1 cellular context compared by ENCODE assay signal in the genomic region with DNA sequence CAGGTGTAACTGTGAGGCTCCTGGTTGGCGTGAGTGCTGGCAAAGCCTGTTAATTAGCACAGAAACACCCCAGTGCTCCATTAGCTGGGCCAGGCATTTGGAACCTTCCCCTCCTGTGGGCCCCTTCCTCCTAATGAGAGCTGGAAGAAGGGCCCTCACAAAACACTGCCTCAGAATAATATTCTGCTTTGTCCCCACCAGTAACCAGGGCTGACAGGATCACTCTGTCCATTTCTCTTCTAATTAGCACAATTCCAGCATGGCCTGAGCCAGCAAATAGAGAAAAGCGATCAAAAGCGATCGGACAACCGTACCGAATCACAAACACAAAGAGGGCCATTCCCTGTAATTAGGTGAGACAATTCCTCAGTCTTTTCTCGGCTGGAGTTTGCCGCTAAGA.
TF ChIP-seq lines count a peak whose summit lies in the region.

No MANE protein-coding gene starts in this region.

TF ChIP-seq in HepG2, 621 proteins besides CTCF, POLR2A, EP300 and RAD21 (continued from another document):
- TF ChIP-seq SMAD9 (CRISPR knock-in tag; IDR thresholded peaks at IDR 0.05) (no peak), CHD4 (IDR thresholded peaks at IDR 0.05; ENCODE audit: borderline replicate concordance, low read length) (no peak), ZNF75D (CRISPR knock-in tag; IDR thresholded peaks at IDR 0.05; ENCODE audit: borderline replicate concordance) (no peak), NR2F2 (IDR thresholded peaks at IDR 0.05; ENCODE audit: borderline replicate concordance, low read depth) (no peak), TBX3 (IDR thresholded peaks at IDR 0.05; ENCODE audit: borderline replicate concordance) (no peak)
